Comparison of ENCODE assay signal across 8 cellular contexts in the genomic region with DNA sequence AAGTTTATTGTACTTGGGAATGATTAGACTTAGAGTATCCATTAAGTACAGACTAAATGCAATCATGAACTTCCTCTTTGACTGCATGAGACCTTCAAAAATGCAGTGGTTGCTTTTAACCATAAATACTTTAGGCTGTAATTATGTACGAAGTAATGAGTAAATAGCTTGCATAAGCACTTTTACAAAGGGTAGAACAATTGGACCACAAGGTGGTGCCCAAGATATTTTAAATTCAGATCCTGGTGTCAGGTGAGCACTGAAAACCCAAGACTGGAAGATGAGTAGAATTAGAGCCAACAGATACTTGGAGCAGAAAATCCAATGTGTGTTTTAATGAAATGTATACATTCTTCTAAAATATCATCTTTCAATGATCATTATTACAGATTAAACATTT. TPM values are rescaled to one million over a fixed set of nuclear protein-coding genes. Genes with fewer than 3 reads are reported as not detected.
A peak's percentile ranks its signal among the peaks of the same experiment; 100 is the strongest.
DNase-seq lines count a peak whose midpoint lies in the region; ATAC-seq and TF ChIP-seq lines count a peak whose summit lies in the region.

No MANE protein-coding gene starts in this region.

- no peak overlapping the region for H3K4ac ChIP-seq in mesendoderm (ENCODE audit: low read depth, low read length)

- H3K27me3 ChIP-seq in Caco-2 (replicated peaks; ENCODE audit: control insufficient read depth, insufficient read depth, low read length) (no peaks in the 10 kb centered on the region), mesendoderm (ENCODE audit: insufficient read depth, low read length, poor library complexity) (no peaks in the 10 kb centered on the region)

- no peak overlapping the region for H3K4me2 ChIP-seq in mesendoderm (ENCODE audit: low read length)

- no CpG with 5 or more reads among the region's 1 CpG for WGBS in mesendoderm (ENCODE audit: extremely low coverage, insufficient coverage, low lambda C conversion rate)

- no peak overlapping the region for H3K4me3 Mint-ChIP-seq in Caco-2 (ENCODE audit: unreplicated experiment)

- H2BK120ac ChIP-seq in mesendoderm (ENCODE audit: low read depth, low read length), result no peak overlapping the region

- no peak overlapping the region for H3K18ac ChIP-seq in mesendoderm (ENCODE audit: low read length)

- H4K8ac ChIP-seq in mesendoderm (ENCODE audit: low read depth, low read length), result no peak overlapping the region

- H3K79me2 ChIP-seq in mesendoderm (ENCODE audit: control insufficient read depth, insufficient read depth, low read length), result no peaks in the 10 kb centered on the region

- no peak overlapping the region for H3K27ac Mint-ChIP-seq in Caco-2 (ENCODE audit: unreplicated experiment)

- POLR2A ChIA-PET in Caco-2 (lab: Charles Lee), result interaction anchor here (0.5 kb wide), 1 partner anchor 286 kb away, joined by 8 read pairs; the partner anchor contains the start of gene TRIM11
- POLR2A ChIA-PET in HEK293T (lab: Yijun Ruan, JAX), result no interaction called here

- no peak overlapping the region for H2BK5ac ChIP-seq in mesendoderm (ENCODE audit: low read length)

- peak; percentile 37 to 72 for TF ChIP-seq CTCF in Caco-2 (IDR thresholded peaks at IDR 0.05; ENCODE audit: insufficient read depth in 1 of 2, low read depth in 1 of 2, low read length in 1 of 2, severe bottlenecking in 1 of 2, unreplicated experiment in 1 of 2)

- H2BK15ac ChIP-seq in mesendoderm (replicated peaks; ENCODE audit: low read depth), result no peak overlapping the region

- no peak for ATAC-seq in HG03565 (IDR thresholded peaks at IDR 0.05; ENCODE audit: unreplicated experiment)

- no peaks in the 10 kb centered on the region for H3K4me1 Mint-ChIP-seq in Caco-2 (ENCODE audit: low read depth, unreplicated experiment)

- H3K36me3 ChIP-seq in Caco-2 (ENCODE audit: control insufficient read depth, insufficient read depth, low read length) (no peaks in the 10 kb centered on the region), mesendoderm (ENCODE audit: control insufficient read depth, insufficient read depth, low read length) (no peaks in the 10 kb centered on the region)

- H3K4me3 ChIP-seq in Caco-2 (ENCODE audit: low read depth, low read length) (no peak overlapping the region), mesendoderm (ENCODE audit: low read length) (no peak overlapping the region)

- no peaks in the 10 kb centered on the region for H3K36me3 Mint-ChIP-seq in Caco-2 (ENCODE audit: insufficient read depth, unreplicated experiment)

- intact Hi-C loops in Caco-2 (cut with micrococcal nuclease; ENCODE audit: unreplicated experiment), result loop anchor here (1.0 to 10.0 kb wide), 5 partner anchors 28 to 563 kb away; partner anchors contain the start of gene RHOU

- H3K56ac ChIP-seq in mesendoderm (ENCODE audit: low read length), result no peak overlapping the region

- H3K4me1 ChIP-seq in Caco-2, result no peaks in the 10 kb centered on the region
- H3K4me1 ChIP-seq in mesendoderm (ENCODE audit: control insufficient read depth, low read depth, low read length), result no peaks in the 10 kb centered on the region

- H3K79me1 ChIP-seq in mesendoderm (ENCODE audit: low read length), result no peaks in the 10 kb centered on the region

- no peak overlapping the region for H3K27ac ChIP-seq in mesendoderm (ENCODE audit: low read depth, low read length)

- H3K9me3 Mint-ChIP-seq in Caco-2 (ENCODE audit: unreplicated experiment), result no peaks in the 10 kb centered on the region

- H2AK5ac ChIP-seq in mesendoderm (ENCODE audit: low read length), result no peak overlapping the region

- H4K5ac ChIP-seq in mesendoderm (ENCODE audit: low read length), result no peak overlapping the region

- H3K9ac ChIP-seq in mesendoderm (ENCODE audit: low read length), result no peak overlapping the region

- CTCF ChIA-PET in Caco-2 (lab: Charles Lee), result interaction anchor here (0.6 to 1.3 kb wide), 4 partner anchors 464 to 617 kb away, joined by 3 to 10 read pairs (median 4); no protein-coding TSS in a partner anchor
- CTCF ChIA-PET in HEK293T (lab: Yijun Ruan, JAX), result interaction anchor here (0.6 to 1.5 kb wide), 6 partner anchors 43 to 563 kb away, joined by 3 to 9 read pairs (median 3); no protein-coding TSS in a partner anchor

- BruUV-seq in Caco-2 (replicated peaks; lab: Mats Ljungman, UMichigan), result no TSS peak

- H3K9me3 ChIP-seq in Caco-2, result no peaks in the 10 kb centered on the region

- DNase-seq in Caco-2 (peak in 1 of 2 experiments; percentile 63), HEK293T (ENCODE audit: extremely low spot score) (peak; percentile 47), NCI-H82 treated with DMSO at 0.1 percent for 48 hours (lab: John Stamatoyannopoulos, UW; ENCODE audit: unreplicated experiment) (peak; percentile 49), cerebellar cortex (ENCODE audit: low spot score) (peak; percentile 22), mesendoderm (peak; percentile 69), epidermal melanocyte (ENCODE audit: insufficient read length, low spot score) (no peak)
- no peak for DNase-seq in effector CD4-positive, alpha-beta T cell

- H3K23ac ChIP-seq in mesendoderm (ENCODE audit: low read length), result no peak overlapping the region

- no peaks in the 10 kb centered on the region for H3K27me3 Mint-ChIP-seq in Caco-2 (ENCODE audit: insufficient read depth, unreplicated experiment)

TF ChIP-seq in HEK293T, 16 proteins besides CTCF, POLR2A, EP300 and RAD21:
- no peak for TF ChIP-seq ZNF384 (IDR thresholded peaks at IDR 0.05)
- no peak; the same call in 1 of the 2 replicates for TF ChIP-seq FOXM1 (IDR thresholded peaks at IDR 0.05; ENCODE audit: borderline replicate concordance)
- no peak for TF ChIP-seq NFRKB (IDR thresholded peaks at IDR 0.05)
- TF ChIP-seq LEF1 (IDR thresholded peaks at IDR 0.05; ENCODE audit: borderline replicate concordance), result no peak
- no peak for TF ChIP-seq FOXA1 (IDR thresholded peaks at IDR 0.05)
- TF ChIP-seq SP1 (IDR thresholded peaks at IDR 0.05), result no peak
- TF ChIP-seq HDGF (IDR thresholded peaks at IDR 0.05; ENCODE audit: borderline replicate concordance), result no peak

RNA-seq across cellular contexts. Expression of gene RHOU, which starts 43.4 kb away (rescaled TPM):
- 17.4 and 18.5 TPM in 2 replicates for total RNA-seq in Caco-2 (2022)
- 4.1 TPM for polyA plus RNA-seq in mesendoderm (2013, experiment 1 of 2)
- 4.4 TPM for polyA plus RNA-seq in mesendoderm (2013, experiment 2 of 2)

Comparison
In these comparisons a context has a peak if more than half of its experiments do, and no peak if none do; other contexts are left out.
1. DNase-seq: peak in HEK293T (single experiment), NCI-H82 treated with DMSO at 0.1 percent for 48 hours (single experiment), cerebellar cortex (single experiment) and mesendoderm (single experiment); none in effector CD4-positive, alpha-beta T cell (single experiment) and epidermal melanocyte (single experiment).